ENCODE assay signal across 9 cellular contexts in genomic region chr2:111189106-111189505, GRCh38.
"Had no signal": no experiment of that assay in that cellular context is flagged by ENCODE, and none has a peak within 500 bp of the region (broad histone marks: within the 10 kb centered on the region; RNA-seq: fewer than 3 reads in every experiment).

No MANE protein-coding gene starts in this region.

- H3K4me3 Mint-ChIP-seq: HFFc6, IgD-negative memory B cell had no signal

- H3K9me3 Mint-ChIP-seq: HFFc6, IgD-negative memory B cell had no signal

- H3K27ac ChIP-seq: GM23248, HL-60 had no signal

- H3K27ac Mint-ChIP-seq: HFFc6 had no signal

- H3K4me3 ChIP-seq: GM23248, HAP-1 had no signal

- H3K4me1 ChIP-seq: HAP-1 had no signal

- H3K36me3 ChIP-seq: HAP-1 had no signal

- DNase-seq: GM23248, GOT3, H7, HFFc6 had no signal

- ATAC-seq: HCT116, HepG2 had no signal

- H3K9me3 ChIP-seq: HAP-1 had no signal
